Comparison of ENCODE assay signal across 25 cellular contexts in the genomic region with DNA sequence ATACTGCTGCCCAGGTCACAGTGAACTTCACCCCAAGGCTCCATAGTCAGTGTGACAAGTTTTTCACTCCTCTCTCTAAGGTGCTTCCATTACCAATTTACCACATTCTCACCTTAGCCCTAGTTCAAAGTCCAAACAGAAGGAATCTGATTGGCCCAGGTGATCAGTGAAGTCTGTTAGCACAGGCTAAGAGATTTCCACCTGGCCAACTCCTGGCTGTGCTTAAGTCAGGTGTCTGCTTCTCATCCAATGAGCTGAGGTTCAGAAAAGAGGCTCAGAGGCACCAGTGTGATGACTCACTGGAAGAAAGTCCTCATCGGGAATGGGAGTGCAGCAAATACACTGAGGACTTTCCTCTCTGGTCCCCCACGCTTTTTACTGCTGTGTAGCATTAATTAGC.
DNase-seq lines count a peak whose midpoint lies in the region; ATAC-seq, FAIRE-seq and TF ChIP-seq lines count a peak whose summit lies in the region.
"Had no signal": no experiment of that assay in that cellular context is flagged by ENCODE, and none has a peak within 500 bp of the region (broad histone marks: within the 10 kb centered on the region; RNA-seq: fewer than 3 reads in every experiment).

No MANE protein-coding gene starts in this region.

- no peaks in the 10 kb centered on the region for H3K9me2 ChIP-seq in PC-3 (replicated peaks; ENCODE audit: low read length)

- H3K9me3 ChIP-seq in HepG2 (ENCODE audit: low read length) (no peaks in the 10 kb centered on the region), right lobe of liver (no peaks in the 10 kb centered on the region), PC-3 (ENCODE audit: low read length) (no peaks in the 10 kb centered on the region)

- H3K36me3 ChIP-seq in HepG2 (replicated peaks in 1 of 2; ENCODE audit: control insufficient read depth in 1 of 2, insufficient read depth in 2 of 2, low read length in 2 of 2) (no peaks in the 10 kb centered on the region), right lobe of liver (no peaks in the 10 kb centered on the region), PC-3 (ENCODE audit: low read depth, low read length) (no peaks in the 10 kb centered on the region)
- H3K36me3 ChIP-seq: SJSA1 had no signal

- intact Hi-C loops in HepG2 (cut with micrococcal nuclease; ENCODE audit: unreplicated experiment) = no loop called here
- intact Hi-C loops in right lobe of liver (cut with DNase I) = no loop called here
- intact Hi-C loops in PC-3 (cut with micrococcal nuclease) = no loop called here

- ATAC-seq in HepG2 (peak; percentile 63), right lobe of liver (no peak), PC-3 (no peak), HG02884 (IDR thresholded peaks at IDR 0.05; ENCODE audit: unreplicated experiment) (no peak), GM18861 (IDR thresholded peaks at IDR 0.05; ENCODE audit: unreplicated experiment) (no peak), HG02571 (IDR thresholded peaks at IDR 0.05; ENCODE audit: unreplicated experiment) (no peak)
- ATAC-seq: HCT116, K562, Right ventricle myocardium inferior had no signal

- H3K79me2 ChIP-seq in HepG2 (ENCODE audit: insufficient read depth, low read length) (no peaks in the 10 kb centered on the region), PC-3 (ENCODE audit: low read length) (no peaks in the 10 kb centered on the region)

- FAIRE-seq in HepG2 (lab: Jason Lieb, UNC) = no peak
- FAIRE-seq: D721Med, GM12891 had no signal

- TF ChIP-seq RAD21 in HepG2 (CRISPR knock-in tag; IDR thresholded peaks at IDR 0.05) = no peak

- 26% methylated on average over 2 of the region's 2 CpGs for WGBS in HepG2 (ENCODE audit: low lambda C conversion rate)
- WGBS in right lobe of liver (ENCODE audit: insufficient coverage, low coverage, low lambda C conversion rate, missing lambda C conversion rate) = 100% methylated on average over 1 of the region's 2 CpGs

- H3K4me3 ChIP-seq in HepG2 (replicated peaks in 1 of 3; ENCODE audit: insufficient read depth in 1 of 3, low read depth in 2 of 3, low read length in 3 of 3) (no peak overlapping the region), right lobe of liver (no peak overlapping the region), PC-3 (ENCODE audit: low read length) (no peak overlapping the region)
- H3K4me3 ChIP-seq: K562, PC-9, SJSA1 had no signal

- H3K27ac ChIP-seq in HepG2 (ENCODE audit: extremely low read length, insufficient read depth, low read length) = no peak overlapping the region
- no peak overlapping the region for H3K27ac ChIP-seq in right lobe of liver
- H3K27ac ChIP-seq in PC-3 (ENCODE audit: low read length) = no peak overlapping the region
- H3K27ac ChIP-seq: PC-9, SJSA1 had no signal

- H2AFZ ChIP-seq in HepG2 (ENCODE audit: low read length) = no peak overlapping the region
- no peak overlapping the region for H2AFZ ChIP-seq in PC-3 (ENCODE audit: low read length)
- H2AFZ ChIP-seq: PC-9 had no signal

- in situ Hi-C loops in HepG2 (cut with HindIII; ENCODE audit: extremely low pct_ligation_motif_present, low pct_unique_long_range_greater_than_20kb) = no loop called here

- H3F3A ChIP-seq in PC-3 (ENCODE audit: low read length, unreplicated experiment) = no peaks in the 10 kb centered on the region

- H3K27me3 ChIP-seq in HepG2 (ENCODE audit: control insufficient read depth in 1 of 2, insufficient read depth in 2 of 2, low read length in 2 of 2) (no peaks in the 10 kb centered on the region), right lobe of liver (no peaks in the 10 kb centered on the region), PC-3 (ENCODE audit: low read length) (no peaks in the 10 kb centered on the region)
- H3K27me3 ChIP-seq: SJSA1 had no signal

- DNase-seq in HepG2 (ENCODE audit: low spot score) = peak; percentile 59
- DNase-seq in right lobe of liver = no peak
- peak; percentile 15 for DNase-seq in PC-3
- peak; percentile 42 for DNase-seq in islet precursor cell
- DNase-seq: 8988T; GDM1; Kasumi-1; MV-4-11; NCI-H1105; NCI-H146; NCI-H2029; NCI-H446 treated with DMSO at 0.1 percent for 48 hours; NCI-H526; NCI-H82; NK-92 treated with Interleukin-12 subunit alpha and Interleukin-12 subunit beta, amount 100 ng/mL, for 24 hours; PC-9 had no signal

- no peak for TF ChIP-seq CTCF in HepG2 (CRISPR knock-in tag; IDR thresholded peaks at IDR 0.05)
- TF ChIP-seq CTCF in right lobe of liver (IDR thresholded peaks at IDR 0.05) = no peak
- no peak for TF ChIP-seq CTCF in PC-3 (conservative IDR thresholded peaks at IDR 0.05; ENCODE audit: low read depth, low read length)

- H4K20me1 ChIP-seq in HepG2 (ENCODE audit: insufficient read depth, low read length) (no peaks in the 10 kb centered on the region), PC-3 (ENCODE audit: low read length) (no peaks in the 10 kb centered on the region)

- POLR2A ChIA-PET in HepG2 (lab: Yijun Ruan, JAX) (no interaction called here), PC-3 (lab: Charles Lee; ENCODE audit: unreplicated experiment) (no interaction called here)

- H3K4me2 ChIP-seq in HepG2 (ENCODE audit: low read depth, low read length) (no peak overlapping the region), PC-3 (ENCODE audit: low read length) (no peak overlapping the region)
- H3K4me2 ChIP-seq: PC-9 had no signal

- H3K9ac ChIP-seq in HepG2 (ENCODE audit: insufficient read depth, low read depth, low read length) = no peak overlapping the region
- H3K9ac ChIP-seq in PC-3 (ENCODE audit: low read length) = no peak overlapping the region

- no peak for TF ChIP-seq EP300 in HepG2 (IDR thresholded peaks at IDR 0.05; ENCODE audit: low read depth in 2 of 2, low read length in 2 of 2)
- no peak for TF ChIP-seq EP300 in HepG2 (CRISPR knock-in tag; IDR thresholded peaks at IDR 0.05; ENCODE audit: borderline replicate concordance)

- TF ChIP-seq POLR2A in HepG2 (IDR thresholded peaks at IDR 0.05; ENCODE audit: insufficient read depth in 1 of 2, low read depth in 2 of 2, low read length in 2 of 2) (no peak), right lobe of liver (IDR thresholded peaks at IDR 0.05) (no peak)

- CTCF ChIA-PET in HepG2 (lab: Yijun Ruan, JAX; ENCODE audit: low intra/inter-chr PET ratio, low total read pairs) = no interaction called here
- CTCF ChIA-PET in PC-3 (lab: Charles Lee) = no interaction called here

- BruUV-seq in HepG2 (replicated peaks; lab: Mats Ljungman, UMichigan) = no TSS peak
- BruUV-seq in PC-3 (replicated peaks; lab: Mats Ljungman, UMichigan) = no TSS peak

- peaks cover 40% of the 10 kb centered on the region for H3K4me1 ChIP-seq in HepG2 (ENCODE audit: insufficient read depth, low read length)
- H3K4me1 ChIP-seq in right lobe of liver = no peaks in the 10 kb centered on the region
- peaks cover 8% of the 10 kb centered on the region for H3K4me1 ChIP-seq in PC-3 (ENCODE audit: insufficient read depth, low read length)
- H3K4me1 ChIP-seq: SJSA1 had no signal

TF ChIP-seq in HepG2, 621 proteins besides CTCF, POLR2A, EP300 and RAD21 (continues in another document):
- TF ChIP-seq ARHGAP35 (CRISPR knock-in tag; IDR thresholded peaks at IDR 0.05; ENCODE audit: borderline replicate concordance) (no peak), PLRG1 (conservative IDR thresholded peaks at IDR 0.05) (no peak), FOSL2 (CRISPR knock-in tag; IDR thresholded peaks at IDR 0.05) (peak; percentile 87), TEAD3 (CRISPR knock-in tag; optimal IDR thresholded peaks at IDR 0.05; ENCODE audit: borderline replicate concordance) (peak; percentile 14), NFYB (CRISPR knock-in tag; IDR thresholded peaks at IDR 0.05) (peak; percentile 60), HNF4G (IDR thresholded peaks at IDR 0.05; ENCODE audit: borderline replicate concordance, low read depth, low read length) (0 out of 2 replicates have a peak, but pooled peaks have one; percentile 16), HNF4G (CRISPR knock-in tag; IDR thresholded peaks at IDR 0.05; ENCODE audit: borderline replicate concordance, low read depth) (no peak), ZSCAN25 (CRISPR knock-in tag; IDR thresholded peaks at IDR 0.05) (no peak), SIX1 (CRISPR knock-in tag; IDR thresholded peaks at IDR 0.05; ENCODE audit: borderline replicate concordance) (no peak), ZNF644 (CRISPR knock-in tag; IDR thresholded peaks at IDR 0.05; ENCODE audit: low read depth) (peak; percentile 32; the same call in 1 of the 2 replicates), ZNF20 (CRISPR knock-in tag; IDR thresholded peaks at IDR 0.05) (no peak), NFYC (CRISPR knock-in tag; IDR thresholded peaks at IDR 0.05) (peak; percentile 66)
- TF ChIP-seq, protein P1, sequence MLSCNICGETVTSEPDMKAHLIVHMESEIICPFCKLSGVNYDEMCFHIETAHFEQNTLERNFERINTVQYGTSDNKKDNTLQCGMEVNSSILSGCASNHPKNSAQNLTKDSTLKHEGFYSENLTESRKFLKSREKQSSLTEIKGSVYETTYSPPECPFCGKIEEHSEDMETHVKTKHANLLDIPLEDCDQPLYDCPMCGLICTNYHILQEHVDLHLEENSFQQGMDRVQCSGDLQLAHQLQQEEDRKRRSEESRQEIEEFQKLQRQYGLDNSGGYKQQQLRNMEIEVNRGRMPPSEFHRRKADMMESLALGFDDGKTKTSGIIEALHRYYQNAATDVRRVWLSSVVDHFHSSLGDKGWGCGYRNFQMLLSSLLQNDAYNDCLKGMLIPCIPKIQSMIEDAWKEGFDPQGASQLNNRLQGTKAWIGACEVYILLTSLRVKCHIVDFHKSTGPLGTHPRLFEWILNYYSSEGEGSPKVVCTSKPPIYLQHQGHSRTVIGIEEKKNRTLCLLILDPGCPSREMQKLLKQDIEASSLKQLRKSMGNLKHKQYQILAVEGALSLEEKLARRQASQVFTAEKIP (CRISPR knock-in tag; IDR thresholded peaks at IDR 0.05; ENCODE audit: borderline replicate concordance) = no peak

Comparison
In these comparisons a context has a peak if more than half of its experiments do, and no peak if none do; other contexts are left out.
1. DNase-seq: peak in HepG2 (single experiment), PC-3 (single experiment) and islet precursor cell (single experiment); none in right lobe of liver (0 of 3).